ENCODE assay signal across 17 cellular contexts in the genomic region with DNA sequence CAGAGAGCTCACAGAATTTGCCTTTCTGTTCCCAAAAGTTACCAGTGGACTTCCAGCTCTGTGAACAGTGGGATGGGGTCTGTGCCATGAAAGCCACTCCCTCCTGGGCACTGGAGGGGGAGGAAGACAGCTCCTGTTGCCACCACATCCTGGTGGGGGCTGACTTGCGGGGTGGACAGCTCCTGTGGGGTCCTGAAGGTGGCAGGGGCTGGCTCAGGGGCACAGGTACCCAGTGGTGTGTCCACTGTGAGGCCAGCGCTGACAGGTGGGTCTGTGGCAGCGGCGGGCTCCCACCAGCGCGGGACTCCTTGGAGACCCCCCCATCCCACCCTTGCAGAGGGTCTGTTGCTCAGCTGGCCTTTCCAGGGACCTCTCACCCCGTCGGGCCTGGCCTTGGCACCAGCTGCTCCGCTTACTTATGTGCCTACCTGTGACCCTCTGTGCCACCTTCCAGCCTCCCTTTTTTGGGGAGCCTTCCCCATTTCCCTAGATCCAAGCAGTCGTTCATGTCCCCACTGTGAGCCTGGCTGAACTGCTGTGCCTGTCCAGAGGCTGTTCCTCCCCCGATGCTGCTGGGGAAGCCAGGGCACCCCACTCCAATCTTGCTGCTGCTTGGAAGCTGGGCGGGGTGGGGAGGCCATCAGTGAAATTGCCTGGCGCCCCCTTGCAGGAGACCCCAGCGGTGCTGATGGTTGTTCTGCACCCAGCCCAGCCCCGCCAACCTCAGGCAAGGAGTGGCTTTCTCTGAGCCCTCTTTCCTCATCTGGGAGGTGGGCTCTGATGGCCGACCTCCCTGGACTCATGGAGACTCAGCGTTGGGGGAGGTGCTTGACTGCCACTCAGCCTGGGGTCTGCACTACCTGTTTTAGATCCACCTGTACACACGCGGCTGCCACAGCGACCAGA. TPM values are rescaled to one million over a fixed set of nuclear protein-coding genes. Genes with fewer than 3 reads are reported as not detected.
A peak's percentile ranks its signal among the peaks of the same experiment; 100 is the strongest.
DNase-seq lines count a peak whose midpoint lies in the region; ATAC-seq and TF ChIP-seq lines count a peak whose summit lies in the region.
"Had no signal": no experiment of that assay in that cellular context is flagged by ENCODE, and none has a peak within 500 bp of the region (broad histone marks: within the 10 kb centered on the region; RNA-seq: fewer than 3 reads in every experiment).

No MANE protein-coding gene starts in this region.

- peak overlapping the region in 2 of 7 donors; percentile 49 to 78 for H3K4me3 Mint-ChIP-seq in CD8-positive, alpha-beta memory T cell
- peak overlapping the region; percentile 46 for H3K4me3 Mint-ChIP-seq in central memory CD8-positive, alpha-beta T cell
- H3K4me3 Mint-ChIP-seq in neural crest cell, result peak overlapping the region; percentile 69

- H3K36me3 Mint-ChIP-seq in CD8-positive, alpha-beta memory T cell, result peaks cover 0 to 18% (median 0%) of the 10 kb centered on the region in 3 donors
- peaks cover 49% of the 10 kb centered on the region for H3K36me3 Mint-ChIP-seq in central memory CD8-positive, alpha-beta T cell (ENCODE audit: insufficient read depth)
- H3K36me3 Mint-ChIP-seq in neural crest cell (ENCODE audit: low read depth), result no peaks in the 10 kb centered on the region

- POLR2A ChIA-PET in CD8-positive, alpha-beta memory T cell (lab: Charles Lee), result interaction anchor here (1.0 kb wide), 1 partner anchor 122 kb away, joined by 3 read pairs; no protein-coding TSS in a partner anchor

- no peaks in the 10 kb centered on the region for H3K79me2 ChIP-seq in smooth muscle cell (ENCODE audit: low read depth)

- DNase-seq in 8988T, result peak; percentile 35
- DNase-seq in CD8-positive, alpha-beta memory T cell, result peak in 2 of 5 donors; percentile 2 to 54
- DNase-seq in central memory CD8-positive, alpha-beta T cell (ENCODE audit: low spot score in 2 of 2), result peak in 1 of 2 donors; percentile 9
- no peak for DNase-seq in neural crest cell (ENCODE audit: low read depth, low spot score)
- no peak for DNase-seq in glomerular visceral epithelial cell (ENCODE audit: extremely low spot score)
- DNase-seq in smooth muscle cell (lab: John Stamatoyannopoulos, UW; ENCODE audit: unreplicated experiment), result no peak
- no peak for DNase-seq in CD1c-positive myeloid dendritic cell (ENCODE audit: extremely low spot score)
- DNase-seq: GF-D8; MV-4-11; NCI-H2227 treated with DMSO at 0.1 percent for 48 hours; OCI-M1; stimulated activated CD4-positive, alpha-beta T cell treated with anti-CD3 and anti-CD28 coated beads, Interleukin-4, amount 100 ng/mL, for 4 hours had no signal

- no peaks in the 10 kb centered on the region for H3F3A ChIP-seq in smooth muscle cell (ENCODE audit: low read depth)

- 85% methylated on average over 15 of the region's 20 CpGs for WGBS in smooth muscle cell (ENCODE audit: low lambda C conversion rate)

- no peaks in the 10 kb centered on the region for H4K20me1 ChIP-seq in smooth muscle cell (ENCODE audit: low read depth)

- no peak overlapping the region for H3K27ac ChIP-seq in CD8-positive, alpha-beta memory T cell (ENCODE audit: low read depth, low read length)
- H3K27ac ChIP-seq in smooth muscle cell (ENCODE audit: low read depth), result no peak overlapping the region
- H3K27ac ChIP-seq: ascending aorta, BLaER1 had no signal

- H3K27ac Mint-ChIP-seq in CD8-positive, alpha-beta memory T cell, result peak overlapping the region in 5 of 8 donors; percentile 60 to 83 (median 75)
- no peak overlapping the region for H3K27ac Mint-ChIP-seq in central memory CD8-positive, alpha-beta T cell (ENCODE audit: low read depth)
- no peak overlapping the region for H3K27ac Mint-ChIP-seq in neural crest cell (ENCODE audit: unreplicated experiment)
- H3K27ac Mint-ChIP-seq: stimulated activated naive CD8-positive, alpha-beta T cell treated with anti-CD3 and anti-CD28 coated beads, Interleukin-15, Interleukin-2, amounts not matched to agents 100 ng/mL and 50 ng/mL, for 24 hours had no signal

- H3K9ac ChIP-seq in smooth muscle cell (ENCODE audit: low read depth), result no peak overlapping the region
- H3K9ac ChIP-seq: BLaER1 had no signal

- H3K36me3 ChIP-seq in CD8-positive, alpha-beta memory T cell (ENCODE audit: insufficient read depth, low read length), result no peaks in the 10 kb centered on the region
- H3K36me3 ChIP-seq in smooth muscle cell (ENCODE audit: low read depth), result no peaks in the 10 kb centered on the region

- ATAC-seq in central memory CD8-positive, alpha-beta T cell (replicated peaks; ENCODE audit: extremely low read depth, poor library complexity, severe bottlenecking), result no peak
- no peak for ATAC-seq in HG03469 (IDR thresholded peaks at IDR 0.05; ENCODE audit: unreplicated experiment)

- no peaks in the 10 kb centered on the region for H3K27me3 ChIP-seq in CD8-positive, alpha-beta memory T cell (ENCODE audit: insufficient read depth, low read length, poor library complexity, severe bottlenecking)
- no peaks in the 10 kb centered on the region for H3K27me3 ChIP-seq in smooth muscle cell (ENCODE audit: low read depth)
- H3K27me3 ChIP-seq: ascending aorta had no signal

- H3K9me3 Mint-ChIP-seq in CD8-positive, alpha-beta memory T cell, result no peaks in the 10 kb centered on the region
- H3K9me3 Mint-ChIP-seq in central memory CD8-positive, alpha-beta T cell, result no peaks in the 10 kb centered on the region
- H3K9me3 Mint-ChIP-seq in neural crest cell, result no peaks in the 10 kb centered on the region
- H3K9me3 Mint-ChIP-seq: stimulated activated naive CD8-positive, alpha-beta T cell treated with anti-CD3 and anti-CD28 coated beads, Interleukin-15, Interleukin-2, amounts not matched to agents 100 ng/mL and 50 ng/mL, for 24 hours had no signal

- H3K4me1 Mint-ChIP-seq in CD8-positive, alpha-beta memory T cell, result peaks cover 6 to 31% (median 13%) of the 10 kb centered on the region in 3 donors
- peaks cover 21% of the 10 kb centered on the region for H3K4me1 Mint-ChIP-seq in central memory CD8-positive, alpha-beta T cell
- peaks cover 10% of the 10 kb centered on the region for H3K4me1 Mint-ChIP-seq in neural crest cell

- H3K9me3 ChIP-seq in CD8-positive, alpha-beta memory T cell (ENCODE audit: low read length), result no peaks in the 10 kb centered on the region
- no peaks in the 10 kb centered on the region for H3K9me3 ChIP-seq in smooth muscle cell (replicated peaks; ENCODE audit: low read depth)
- H3K9me3 ChIP-seq: ascending aorta, BLaER1 had no signal

- TF ChIP-seq CTCF in neural crest cell (conservative IDR thresholded peaks at IDR 0.05) (no peak), smooth muscle cell (IDR thresholded peaks at IDR 0.05; ENCODE audit: borderline replicate concordance, insufficient read depth, poor library complexity, severe bottlenecking) (no peak)

- no peak overlapping the region for H3K4me3 ChIP-seq in CD8-positive, alpha-beta memory T cell (ENCODE audit: low read length)
- H3K4me3 ChIP-seq in smooth muscle cell, result no peak overlapping the region
- H3K4me3 ChIP-seq: ascending aorta, BLaER1, dorsolateral prefrontal cortex had no signal

- H3K4me2 ChIP-seq in smooth muscle cell, result no peak overlapping the region

- H3K4me1 ChIP-seq in CD8-positive, alpha-beta memory T cell (ENCODE audit: insufficient read depth, low read length), result peaks cover 19% of the 10 kb centered on the region
- H3K4me1 ChIP-seq in smooth muscle cell (ENCODE audit: low read depth), result peaks cover 6% of the 10 kb centered on the region

- H2AFZ ChIP-seq in smooth muscle cell (ENCODE audit: low read depth), result no peak overlapping the region

- CTCF ChIA-PET in CD8-positive, alpha-beta memory T cell (lab: Charles Lee), result interaction anchor here (1.5 to 5.8 kb wide), 3 partner anchors 12 to 121 kb away, joined by 7 to 135 read pairs (median 7); no protein-coding TSS in a partner anchor

- H3K27me3 Mint-ChIP-seq in CD8-positive, alpha-beta memory T cell, result peaks cover 0 to 5% of the 10 kb centered on the region in 2 donors
- H3K27me3 Mint-ChIP-seq in central memory CD8-positive, alpha-beta T cell, result no peaks in the 10 kb centered on the region
- peaks cover 15% of the 10 kb centered on the region for H3K27me3 Mint-ChIP-seq in neural crest cell (ENCODE audit: low read depth)
- H3K27me3 Mint-ChIP-seq: stimulated activated naive CD8-positive, alpha-beta T cell treated with anti-CD3 and anti-CD28 coated beads, Interleukin-15, Interleukin-2, amounts not matched to agents 100 ng/mL and 50 ng/mL, for 24 hours had no signal

RNA-seq across cellular contexts. Expression of a gene that starts 2.2 kb away (rescaled TPM):
- 10 to 100 TPM; 52.1 to 56.5 TPM for total RNA-seq in CD8-positive, alpha-beta memory T cell
- 14.7 TPM for polyA plus RNA-seq in CD8-positive, alpha-beta memory T cell
- total RNA-seq in neural crest cell (39.6 and 44.9 TPM in 2 replicates), smooth muscle cell (3.8 and 3.9 TPM in 2 replicates)
- polyA plus RNA-seq in smooth muscle cell, result 4.7 and 8.2 TPM in 2 replicates

RNA-seq across cellular contexts. Expression of a gene that starts 6.5 kb away (rescaled TPM):
- 100 to 1,000 TPM; 463 to 468 TPM for total RNA-seq in CD8-positive, alpha-beta memory T cell
- polyA plus RNA-seq in CD8-positive, alpha-beta memory T cell, result 1,031 TPM
- total RNA-seq in neural crest cell (3.2 and 4.8 TPM in 2 replicates), smooth muscle cell (0.27 and 4.9 TPM in 2 replicates)
- 31.8 and 40.6 TPM in 2 replicates for polyA plus RNA-seq in smooth muscle cell

RNA-seq across cellular contexts. Expression of a gene that starts 18.6 kb away (rescaled TPM):
- 1 to 10 TPM; 2.7 to 4.5 TPM for total RNA-seq in CD8-positive, alpha-beta memory T cell
- polyA plus RNA-seq in CD8-positive, alpha-beta memory T cell, result 31.5 TPM
- total RNA-seq in neural crest cell (38.3 and 39.3 TPM in 2 replicates), smooth muscle cell (7.6 and 14.1 TPM in 2 replicates)
- polyA plus RNA-seq in smooth muscle cell, result 38.1 and 45.7 TPM in 2 replicates

RNA-seq across cellular contexts. Expression of a gene that starts 33.2 kb away (rescaled TPM):
- 10 to 100 TPM; 14.2 to 17.1 TPM for total RNA-seq in CD8-positive, alpha-beta memory T cell
- 3.8 TPM for polyA plus RNA-seq in CD8-positive, alpha-beta memory T cell
- total RNA-seq in neural crest cell, result 12.3 and 13.9 TPM in 2 replicates
- total RNA-seq in smooth muscle cell, result 2.6 and 7.0 TPM in 2 replicates
- polyA plus RNA-seq in smooth muscle cell, result 7.2 and 12.1 TPM in 2 replicates

Comparison
In these comparisons a context has a peak if more than half of its experiments do, and no peak if none do; other contexts are left out.
1. H3K27ac Mint-ChIP-seq: peak in CD8-positive, alpha-beta memory T cell (5 of 8); none in central memory CD8-positive, alpha-beta T cell (single experiment) and neural crest cell (single experiment).
2. RNA of a gene that starts 6.5 kb away (total RNA-seq): 463 to 468 TPM in CD8-positive, alpha-beta memory T cell; 0.27 to 4.9 TPM in smooth muscle cell and 3.2 to 4.8 TPM in neural crest cell; every median in the first group is over 10 times any median in the second.